In the genomic region with DNA sequence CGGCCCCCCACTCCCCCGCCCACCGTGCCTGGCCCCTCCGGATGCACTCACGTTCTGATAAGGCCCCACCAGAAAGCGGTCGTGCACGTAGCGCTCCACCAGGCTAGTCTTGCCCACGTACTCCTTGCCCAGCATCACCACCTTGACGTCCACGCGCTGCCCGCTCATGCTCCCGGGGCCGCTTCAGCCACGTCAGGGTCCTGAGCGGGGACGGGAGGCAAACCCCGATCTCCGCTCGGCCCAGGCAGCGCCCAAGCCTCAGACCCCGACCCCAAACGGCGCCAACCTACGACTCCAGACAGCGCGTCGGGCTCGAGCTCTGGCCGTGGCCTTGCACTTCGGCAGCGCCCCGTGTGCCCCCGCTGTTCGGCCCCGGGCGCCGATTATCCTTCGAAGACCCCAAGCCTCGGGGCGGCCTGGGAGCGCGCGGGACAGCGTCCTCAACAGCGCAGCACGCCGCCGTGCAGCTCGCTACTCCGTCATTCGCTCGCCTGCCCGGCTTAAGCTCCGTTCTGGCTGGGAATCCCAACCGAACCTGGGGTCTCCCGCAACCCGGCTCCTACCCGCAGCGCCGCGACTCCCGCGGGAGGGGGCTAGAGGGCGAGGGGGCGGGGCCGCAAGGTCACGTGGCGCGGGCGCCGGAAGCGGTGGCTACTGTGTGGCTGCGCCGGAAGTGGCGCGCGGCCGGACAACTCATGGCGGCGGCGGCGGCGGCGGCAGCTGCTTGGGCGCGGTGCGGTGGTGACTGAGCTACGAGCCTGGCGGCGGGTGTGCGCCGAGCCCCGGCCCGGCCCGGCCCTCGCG, we compare ENCODE assay signal across 8 cellular contexts. TPM values are rescaled to one million over a fixed set of nuclear protein-coding genes. Genes with fewer than 3 reads are reported as not detected.
A peak's percentile ranks its signal among the peaks of the same experiment; 100 is the strongest.
DNase-seq lines count a peak whose midpoint lies in the region; ATAC-seq, FAIRE-seq and TF ChIP-seq lines count a peak whose summit lies in the region.

A gene with protein sequence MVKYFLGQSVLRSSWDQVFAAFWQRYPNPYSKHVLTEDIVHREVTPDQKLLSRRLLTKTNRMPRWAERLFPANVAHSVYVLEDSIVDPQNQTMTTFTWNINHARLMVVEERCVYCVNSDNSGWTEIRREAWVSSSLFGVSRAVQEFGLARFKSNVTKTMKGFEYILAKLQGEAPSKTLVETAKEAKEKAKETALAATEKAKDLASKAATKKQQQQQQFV (plus strand): TSS at position 679 of the 804 bp plus-strand sequence. CDS start 187 bp downstream, outside the sequence.
A gene (minus strand): TSS at position 599 of the 804 bp plus-strand sequence. CDS start 431 bp downstream, at position 168.

- no peak for FAIRE-seq in D721Med (lab: Jason Lieb, UNC)
- no peak for FAIRE-seq in RCC 7860 (lab: Jason Lieb, UNC)

- H3K27me3 ChIP-seq in naive thymus-derived CD4-positive, alpha-beta T cell (ENCODE audit: control insufficient read depth in 2 of 2, insufficient read depth in 2 of 2, low read length in 2 of 2) = no peaks in the 10 kb centered on the region

- peak within 1 kb of the TSS; percentile 78 for H3K27ac ChIP-seq in naive thymus-derived CD4-positive, alpha-beta T cell (ENCODE audit: low read depth, low read length)

- intact Hi-C loops in naive thymus-derived CD4-positive, alpha-beta T cell (cut with micrococcal nuclease) = loop anchor here (1.0 to 10.0 kb wide), 7 partner anchors 8 to 856 kb away; a partner anchor contains a TSS

- peaks cover 0 to 43% (median 3%) of the 10 kb centered on the region in 5 donors for H3K36me3 Mint-ChIP-seq in naive thymus-derived CD4-positive, alpha-beta T cell
- H3K36me3 Mint-ChIP-seq in stimulated activated naive B cell treated with anti-CD40 and anti-IgM and Interleukin-4, amounts not matched to agents 10 μg/mL and 1 μg/mL and 100 μg/mL, for 72 hours = peaks cover 16 to 44% of the 10 kb centered on the region in 2 donors

- peak within 1 kb of the TSS; percentile 84 to 95 (median 88) for H3K4me3 Mint-ChIP-seq in naive thymus-derived CD4-positive, alpha-beta T cell
- H3K4me3 Mint-ChIP-seq in stimulated activated naive B cell treated with anti-CD40 and anti-IgM and Interleukin-4, amounts not matched to agents 10 μg/mL and 1 μg/mL and 100 μg/mL, for 72 hours = peak within 1 kb of the TSS; percentile 89 to 90

- DNase-seq in D721Med (ENCODE audit: insufficient read length, low spot score) (peak; percentile 93), HuH-7 (ENCODE audit: low spot score) (peak; percentile 96), RCC 7860 (ENCODE audit: low spot score) (peak; percentile 61), activated T-helper 1 cell treated with Interleukin-2 at 50 U/mL for 16 hours (ENCODE audit: low read depth) (peak; percentile 84), fibroblast of gingiva (ENCODE audit: low read depth) (peak; percentile 76)
- peak; percentile 78 to 95 (median 85) for DNase-seq in naive thymus-derived CD4-positive, alpha-beta T cell
- DNase-seq in stimulated activated naive B cell treated with anti-CD40 and anti-IgM and Interleukin-4, amounts not matched to agents 10 μg/mL and 1 μg/mL and 100 μg/mL, for 72 hours = peak; percentile 80

- TF ChIP-seq CTCF in D721Med (IDR thresholded peaks at IDR 0.05; ENCODE audit: insufficient read depth, missing control alignments) = no peak

- H3K36me3 ChIP-seq in naive thymus-derived CD4-positive, alpha-beta T cell (ENCODE audit: control insufficient read depth in 2 of 3, insufficient read depth in 3 of 3, low read length in 3 of 3) = peaks cover 0 to 23% (median 0%) of the 10 kb centered on the region in 3 experiments

- no peaks in the 10 kb centered on the region for H3K9me3 ChIP-seq in naive thymus-derived CD4-positive, alpha-beta T cell (ENCODE audit: control insufficient read depth in 2 of 3, low read length in 3 of 3)

- peak within 1 kb of the TSS; percentile 98 for H3K4me3 ChIP-seq in naive thymus-derived CD4-positive, alpha-beta T cell (ENCODE audit: low read length)

- H3K4me1 ChIP-seq in naive thymus-derived CD4-positive, alpha-beta T cell (ENCODE audit: control insufficient read depth in 2 of 2, insufficient read depth in 2 of 2, low read length in 2 of 2) = peaks cover 46 to 49% of the 10 kb centered on the region in 2 donors

- CTCF ChIA-PET in naive thymus-derived CD4-positive, alpha-beta T cell (lab: Charles Lee) = interaction anchor here (0.6 to 0.8 kb wide), 2 partner anchors 188 to 221 kb away, joined by 3 read pairs; no protein-coding TSS in a partner anchor

- peaks cover 0 to 2% (median 0%) of the 10 kb centered on the region in 11 donors for H3K9me3 Mint-ChIP-seq in naive thymus-derived CD4-positive, alpha-beta T cell
- no peaks in the 10 kb centered on the region for H3K9me3 Mint-ChIP-seq in stimulated activated naive B cell treated with anti-CD40 and anti-IgM and Interleukin-4, amounts not matched to agents 10 μg/mL and 1 μg/mL and 100 μg/mL, for 72 hours

- H3K4me1 Mint-ChIP-seq in naive thymus-derived CD4-positive, alpha-beta T cell = peaks cover 52 to 76% (median 74%) of the 10 kb centered on the region in 7 donors
- peaks cover 52 to 83% of the 10 kb centered on the region in 2 donors for H3K4me1 Mint-ChIP-seq in stimulated activated naive B cell treated with anti-CD40 and anti-IgM and Interleukin-4, amounts not matched to agents 10 μg/mL and 1 μg/mL and 100 μg/mL, for 72 hours

- peak; percentile 59 for ATAC-seq in GM21381 (IDR thresholded peaks at IDR 0.05; ENCODE audit: unreplicated experiment)
- peak; percentile 80 for ATAC-seq in naive thymus-derived CD4-positive, alpha-beta T cell
- ATAC-seq in stimulated activated naive B cell treated with anti-CD40 and anti-IgM and Interleukin-4, amounts not matched to agents 10 μg/mL and 1 μg/mL and 100 μg/mL, for 72 hours (replicated peaks) = peak; percentile 69 to 73

- POLR2A ChIA-PET in naive thymus-derived CD4-positive, alpha-beta T cell (lab: Charles Lee) = interaction anchor here (0.7 to 1.3 kb wide), 9 partner anchors 9 to 170 kb away, joined by 3 to 6 read pairs (median 3); a partner anchor contains a TSS

- no peaks in the 10 kb centered on the region for H3K27me3 Mint-ChIP-seq in naive thymus-derived CD4-positive, alpha-beta T cell
- H3K27me3 Mint-ChIP-seq in stimulated activated naive B cell treated with anti-CD40 and anti-IgM and Interleukin-4, amounts not matched to agents 10 μg/mL and 1 μg/mL and 100 μg/mL, for 72 hours = no peaks in the 10 kb centered on the region

- peak within 1 kb of the TSS; percentile 73 to 96 (median 90) for H3K27ac Mint-ChIP-seq in naive thymus-derived CD4-positive, alpha-beta T cell
- peak within 1 kb of the TSS; percentile 90 for H3K27ac Mint-ChIP-seq in stimulated activated naive B cell treated with anti-CD40 and anti-IgM and Interleukin-4, amounts not matched to agents 10 μg/mL and 1 μg/mL and 100 μg/mL, for 72 hours

RNA-seq across cellular contexts. Expression of the first gene that starts in this region (rescaled TPM):
- 100 to 1,000 TPM in 1 of 5 experiments, 10 to 100 TPM in 4; 49.0 to 172 (median 57.2) TPM for total RNA-seq in naive thymus-derived CD4-positive, alpha-beta T cell
- 100 to 1,000 TPM; 155 to 177 TPM for polyA plus RNA-seq in naive thymus-derived CD4-positive, alpha-beta T cell

RNA-seq across cellular contexts. Expression of the second gene that starts in this region (rescaled TPM):
- total RNA-seq in naive thymus-derived CD4-positive, alpha-beta T cell = 10 to 100 TPM; 18.0 to 47.5 (median 24.3) TPM
- 10 to 100 TPM; 14.9 to 17.1 TPM for polyA plus RNA-seq in naive thymus-derived CD4-positive, alpha-beta T cell

Comparison
In these comparisons a context has a peak if more than half of its experiments do, and no peak if none do; other contexts are left out.
1. Peak in every context shown above with its lines: DNase-seq, ATAC-seq, H3K4me3 ChIP-seq and H3K27ac ChIP-seq.